In genomic region chr3:196941846-196942225, GRCh38 we compare ENCODE assay signal across 8 cellular contexts. TPM values are rescaled to one million over a fixed set of nuclear protein-coding genes. Genes with fewer than 3 reads are reported as not detected.
DNase-seq lines count a peak whose midpoint lies in the region; ATAC-seq and TF ChIP-seq lines count a peak whose summit lies in the region.

No MANE protein-coding gene starts in this region.

- peak; percentile 51 for DNase-seq in NCI-H345 (lab: John Stamatoyannopoulos, UW)
- DNase-seq in NCI-H345 treated with DMSO at 0.1 percent for 48 hours (lab: John Stamatoyannopoulos, UW; ENCODE audit: unreplicated experiment), result no peak
- DNase-seq in NCI-H526 (lab: John Stamatoyannopoulos, UW), result peak; percentile 55 to 80
- DNase-seq in activated CD8-positive, alpha-beta memory T cell treated with anti-CD3 and anti-CD28 coated beads, Interleukin-2, amount 50 U/mL, for 1 hour (ENCODE audit: extremely low read depth), result peak; percentile 21
- peak; percentile 7 for DNase-seq in epithelial cell of proximal tubule (ENCODE audit: low read depth)
- peak; percentile 62 to 70 for DNase-seq in stimulated activated naive CD8-positive, alpha-beta T cell treated with anti-CD3 and anti-CD28 coated beads, Interleukin-15, amount 100 ng/mL, for 72 hours

- peak overlapping the region; percentile 82 for H3K4me3 ChIP-seq in epithelial cell of proximal tubule (ENCODE audit: low read depth, low read length)

- peak overlapping the region; percentile 90 to 96 (median 95) for H3K27ac Mint-ChIP-seq in nephron
- H3K27ac Mint-ChIP-seq in stimulated activated naive CD8-positive, alpha-beta T cell treated with anti-CD3 and anti-CD28 coated beads, Interleukin-15, amount 100 ng/mL, for 72 hours, result peak overlapping the region; percentile 98

- peaks cover 44% of the 10 kb centered on the region for H3K4me1 Mint-ChIP-seq in nephron
- peaks cover 68% of the 10 kb centered on the region for H3K4me1 Mint-ChIP-seq in stimulated activated naive CD8-positive, alpha-beta T cell treated with anti-CD3 and anti-CD28 coated beads, Interleukin-15, amount 100 ng/mL, for 72 hours

- peak overlapping the region; percentile 96 to 97 (median 96) for H3K4me3 Mint-ChIP-seq in nephron
- peak overlapping the region; percentile 91 to 98 for H3K4me3 Mint-ChIP-seq in stimulated activated naive CD8-positive, alpha-beta T cell treated with anti-CD3 and anti-CD28 coated beads, Interleukin-15, amount 100 ng/mL, for 72 hours

- no peak for TF ChIP-seq CTCF in epithelial cell of proximal tubule (conservative IDR thresholded peaks at IDR 0.05; ENCODE audit: low read depth, low read length)
- TF ChIP-seq CTCF in nephron (IDR thresholded peaks at IDR 0.05; ENCODE audit: unreplicated experiment in 3 of 3), result no peak

- H3K36me3 Mint-ChIP-seq in nephron (ENCODE audit: low read depth), result peaks cover 33% of the 10 kb centered on the region

- ATAC-seq in HG02885 (IDR thresholded peaks at IDR 0.05; ENCODE audit: poor library complexity, unreplicated experiment), result peak; percentile 30
- peak; percentile 62 for ATAC-seq in stimulated activated naive CD8-positive, alpha-beta T cell treated with anti-CD3 and anti-CD28 coated beads, Interleukin-15, amount 100 ng/mL, for 72 hours

- no peaks in the 10 kb centered on the region for H3K9me3 Mint-ChIP-seq in nephron
- H3K9me3 Mint-ChIP-seq in stimulated activated naive CD8-positive, alpha-beta T cell treated with anti-CD3 and anti-CD28 coated beads, Interleukin-15, amount 100 ng/mL, for 72 hours, result no peaks in the 10 kb centered on the region

- no peaks in the 10 kb centered on the region for H3K27me3 Mint-ChIP-seq in nephron (ENCODE audit: low read depth)
- H3K27me3 Mint-ChIP-seq in stimulated activated naive CD8-positive, alpha-beta T cell treated with anti-CD3 and anti-CD28 coated beads, Interleukin-15, amount 100 ng/mL, for 72 hours, result no peaks in the 10 kb centered on the region

RNA-seq across cellular contexts. Expression of gene NCBP2, which starts 0.5 kb away (rescaled TPM):
- total RNA-seq in epithelial cell of proximal tubule, result 49.4 and 51.1 TPM in 2 replicates

RNA-seq across cellular contexts. Expression of gene PIGZ, which starts 26.8 kb away (rescaled TPM):
- total RNA-seq in epithelial cell of proximal tubule, result 0.36 and 0.63 TPM in 2 replicates
